ENCODE assay signal across 18 cellular contexts in the genomic region with DNA sequence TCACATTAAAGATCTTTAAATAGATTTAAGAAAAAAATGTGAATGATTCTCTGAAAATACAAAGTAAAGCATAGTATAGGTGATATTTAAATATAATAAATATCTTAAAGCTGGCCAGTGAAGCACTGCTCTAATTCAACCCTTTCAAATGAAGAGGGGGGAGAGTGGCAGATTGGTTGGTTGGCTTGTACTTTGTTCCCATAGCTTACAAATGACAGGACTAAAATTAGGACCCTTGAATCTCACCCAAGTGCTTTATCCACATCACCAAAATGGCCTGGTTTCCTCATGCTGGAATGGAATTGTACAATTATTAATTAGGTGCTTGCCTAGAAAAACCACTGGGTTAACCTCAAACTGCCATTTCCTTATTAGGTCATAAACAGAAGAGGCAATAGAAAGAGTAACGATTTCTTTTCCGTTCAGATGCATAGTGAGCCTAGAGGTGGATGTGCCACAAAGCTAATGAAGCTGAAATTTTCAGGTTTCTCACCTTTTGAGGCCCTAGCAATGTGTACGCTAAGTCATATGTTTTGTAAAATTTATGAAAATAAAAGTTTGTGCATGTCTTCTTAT.
DNase-seq lines count a peak whose midpoint lies in the region; ATAC-seq and TF ChIP-seq lines count a peak whose summit lies in the region.
"Had no signal": no experiment of that assay in that cellular context is flagged by ENCODE, and none has a peak within 500 bp of the region (broad histone marks: within the 10 kb centered on the region; RNA-seq: fewer than 3 reads in every experiment).

No MANE protein-coding gene starts in this region.

- DNase-seq in astrocyte of the spinal cord (ENCODE audit: low read depth, low spot score) = peak; percentile 23
- no peak for DNase-seq in mesenchymal stem cell
- no peak for DNase-seq in pons (ENCODE audit: low spot score)
- no peak for DNase-seq in HCEC 1CT
- DNase-seq in UCSD-AML1 (lab: John Stamatoyannopoulos, UW; ENCODE audit: unreplicated experiment) = no peak
- DNase-seq: BE2C; CD8-positive, alpha-beta T cell; GDM1; HFFc6; MG63; NCI-H1105; NCI-H1694; NCI-H510A treated with DMSO at 0.1 percent for 48 hours; NCI-H82; PC-9 had no signal

- peak overlapping the region; percentile 86 for H3K27ac ChIP-seq in mesenchymal stem cell (ENCODE audit: low read length, poor library complexity, severe bottlenecking)
- H3K27ac ChIP-seq: PC-9 had no signal

- H2BK15ac ChIP-seq in mesenchymal stem cell (ENCODE audit: low read depth, poor library complexity, severe bottlenecking) = no peak overlapping the region

- H3K4me2 ChIP-seq in mesenchymal stem cell (ENCODE audit: low read length, poor library complexity, severe bottlenecking) = no peak overlapping the region
- H3K4me2 ChIP-seq: PC-9 had no signal

- in situ Hi-C loops in astrocyte of the spinal cord (cut with HindIII; ENCODE audit: low sequenced_read_pairs) = no loop called here

- no peak overlapping the region for H4K8ac ChIP-seq in mesenchymal stem cell (ENCODE audit: low read length)

- H3K4me3 ChIP-seq in astrocyte of the spinal cord (ENCODE audit: low read depth, low read length) (no peak overlapping the region), mesenchymal stem cell (ENCODE audit: insufficient read depth in 1 of 2, low read depth in 1 of 2, low read length in 2 of 2) (no peak overlapping the region)
- H3K4me3 ChIP-seq: MG63, PC-9 had no signal

- H3K14ac ChIP-seq in mesenchymal stem cell (ENCODE audit: low read length in 2 of 2) = no peak overlapping the region

- H2BK12ac ChIP-seq in mesenchymal stem cell (ENCODE audit: low read length in 2 of 2) = no peak overlapping the region

- no peaks in the 10 kb centered on the region for H3K4me1 ChIP-seq in mesenchymal stem cell (ENCODE audit: control insufficient read depth, insufficient read depth, low read depth, low read length)

- H2AK5ac ChIP-seq in mesenchymal stem cell (ENCODE audit: low read length, severe bottlenecking) = no peak overlapping the region

- no peak for TF ChIP-seq CTCF in astrocyte of the spinal cord (IDR thresholded peaks at IDR 0.05; ENCODE audit: low read depth, low read length)

- no peak overlapping the region for H3K9ac ChIP-seq in mesenchymal stem cell (ENCODE audit: low read length)

- no peak overlapping the region for H2BK120ac ChIP-seq in mesenchymal stem cell (ENCODE audit: low read depth, low read length)

- no peaks in the 10 kb centered on the region for H3K36me3 ChIP-seq in mesenchymal stem cell (ENCODE audit: control insufficient read depth in 1 of 2, insufficient read depth in 2 of 2, low read depth in 1 of 2, low read length in 2 of 2)
- H3K36me3 ChIP-seq: BE2C, MG63 had no signal

- peak; percentile 68 for ATAC-seq in GM18867 (IDR thresholded peaks at IDR 0.05; ENCODE audit: unreplicated experiment)
- ATAC-seq in HG02981 (IDR thresholded peaks at IDR 0.05; ENCODE audit: unreplicated experiment) = peak; percentile 76
- ATAC-seq: CD8-positive, alpha-beta T cell; HepG2 had no signal

- H3K27me3 ChIP-seq in mesenchymal stem cell (ENCODE audit: control insufficient read depth in 1 of 2, insufficient read depth in 1 of 2, low read length in 2 of 2) = no peaks in the 10 kb centered on the region
- H3K27me3 ChIP-seq: BE2C, MG63 had no signal

- 36% methylated on average over 2 of the region's 3 CpGs for WGBS in mesenchymal stem cell

- no peak overlapping the region for H3K4ac ChIP-seq in mesenchymal stem cell (ENCODE audit: low read depth in 1 of 2, low read length in 2 of 2)

- H3K9me3 ChIP-seq in mesenchymal stem cell (ENCODE audit: control insufficient read depth, low read length) = no peaks in the 10 kb centered on the region
- H3K9me3 ChIP-seq: BE2C, MG63 had no signal

- H2BK5ac ChIP-seq in mesenchymal stem cell (ENCODE audit: low read depth, low read length, poor library complexity, severe bottlenecking) = peak overlapping the region; percentile 94

- H2AFZ ChIP-seq in mesenchymal stem cell (ENCODE audit: low read depth, low read length) = no peak overlapping the region
- H2AFZ ChIP-seq: PC-9 had no signal

- H4K91ac ChIP-seq in mesenchymal stem cell (ENCODE audit: low read length) = no peak overlapping the region

- H3K79me1 ChIP-seq in mesenchymal stem cell (replicated peaks; ENCODE audit: low read length, poor library complexity, severe bottlenecking) = peaks cover 2% of the 10 kb centered on the region

- no peak overlapping the region for H3K23ac ChIP-seq in mesenchymal stem cell (ENCODE audit: low read length in 2 of 2)

- H3K18ac ChIP-seq in mesenchymal stem cell (ENCODE audit: low read depth in 1 of 2, low read length in 2 of 2) = no peak overlapping the region
